1 cellular context compared by ENCODE assay signal in genomic region chr2:88691339-88692183, GRCh38.
TF ChIP-seq lines count a peak whose summit lies in the region.

RPIA (plus strand) TSS chr2:88691673; CDS start chr2:88691699, 26 bp downstream.

TF ChIP-seq in HepG2, 621 proteins besides CTCF, POLR2A, EP300 and RAD21 (continued from another document and continues in another):
- peak; percentile 95 for TF ChIP-seq POGK (CRISPR knock-in tag; conservative IDR thresholded peaks at IDR 0.05)
- no peak for TF ChIP-seq RARG (CRISPR knock-in tag; IDR thresholded peaks at IDR 0.05; ENCODE audit: low read depth)
- TF ChIP-seq ZBTB4 (CRISPR knock-in tag; IDR thresholded peaks at IDR 0.05; ENCODE audit: borderline replicate concordance): peak; percentile 91; the same call in 1 of the 2 replicates
- TF ChIP-seq ZNF430 (CRISPR knock-in tag; IDR thresholded peaks at IDR 0.05): peak; percentile 82
- no peak for TF ChIP-seq PBX3 (CRISPR knock-in tag; IDR thresholded peaks at IDR 0.05; ENCODE audit: borderline replicate concordance)
- no peak for TF ChIP-seq CENPX (CRISPR knock-in tag; IDR thresholded peaks at IDR 0.05)
- peak; percentile 19; the same call in 1 of the 2 replicates for TF ChIP-seq LRRFIP1 (CRISPR knock-in tag; conservative IDR thresholded peaks at IDR 0.05)
- no peak for TF ChIP-seq ZBTB40 (IDR thresholded peaks at IDR 0.05)
- peak; percentile 68 for TF ChIP-seq ZBTB40 (CRISPR knock-in tag; IDR thresholded peaks at IDR 0.05)
- TF ChIP-seq CAMTA2 (CRISPR knock-in tag; IDR thresholded peaks at IDR 0.05; ENCODE audit: borderline replicate concordance): no peak; the same call in 1 of the 2 replicates
- TF ChIP-seq ZNF782 (CRISPR knock-in tag; IDR thresholded peaks at IDR 0.05; ENCODE audit: borderline replicate concordance): peak; percentile 73
- TF ChIP-seq FOXJ3 (CRISPR knock-in tag; IDR thresholded peaks at IDR 0.05; ENCODE audit: borderline replicate concordance): 0 out of 2 replicates have a peak, but pooled peaks have one; percentile 39
- TF ChIP-seq KLF16 (CRISPR knock-in tag; IDR thresholded peaks at IDR 0.05): peak; percentile 89 to 94; a peak in 3 of 4 replicates
- peak; percentile 80; the same call in 1 of the 2 replicates for TF ChIP-seq ZSCAN29 (CRISPR knock-in tag; conservative IDR thresholded peaks at IDR 0.05)
- TF ChIP-seq KMT2B (CRISPR knock-in tag; IDR thresholded peaks at IDR 0.05): peak; percentile 98
- TF ChIP-seq SIX4 (CRISPR knock-in tag; IDR thresholded peaks at IDR 0.05): no peak
- TF ChIP-seq ZNF563 (CRISPR knock-in tag; IDR thresholded peaks at IDR 0.05): peak; percentile 58
- TF ChIP-seq TOE1 (CRISPR knock-in tag; IDR thresholded peaks at IDR 0.05): no peak
- peak; percentile 97 for TF ChIP-seq XRCC5 (optimal IDR thresholded peaks at IDR 0.05; ENCODE audit: low read length)
- peak; percentile 92; the same call in 1 of the 2 replicates for TF ChIP-seq NFE2L1 (CRISPR knock-in tag; IDR thresholded peaks at IDR 0.05; ENCODE audit: borderline replicate concordance)
- TF ChIP-seq ATF5 (CRISPR knock-in tag; IDR thresholded peaks at IDR 0.05; ENCODE audit: low read depth): peak; percentile 91; the same call in 1 of the 2 replicates
- TF ChIP-seq THAP8 (CRISPR knock-in tag; IDR thresholded peaks at IDR 0.05; ENCODE audit: borderline replicate concordance): peak; percentile 98
- peak; percentile 84 for TF ChIP-seq PHF21A (CRISPR knock-in tag; IDR thresholded peaks at IDR 0.05)
- no peak for TF ChIP-seq BRD4 (CRISPR knock-in tag; IDR thresholded peaks at IDR 0.05)
- peak; percentile 82 for TF ChIP-seq MEIS1 (CRISPR knock-in tag; IDR thresholded peaks at IDR 0.05; ENCODE audit: borderline replicate concordance)
- peak; percentile 47; the same call in 1 of the 2 replicates for TF ChIP-seq ZNF556 (CRISPR knock-in tag; IDR thresholded peaks at IDR 0.05; ENCODE audit: borderline replicate concordance)
- peak; percentile 73; the same call in 1 of the 2 replicates for TF ChIP-seq ZBTB26 (CRISPR knock-in tag; IDR thresholded peaks at IDR 0.05; ENCODE audit: borderline replicate concordance)
- no peak for TF ChIP-seq HDAC6 (IDR thresholded peaks at IDR 0.05; ENCODE audit: low read depth, low read length)
- peak; percentile 87 for TF ChIP-seq ZNF878 (CRISPR knock-in tag; IDR thresholded peaks at IDR 0.05)
- no peak; the same call in 1 of the 2 replicates for TF ChIP-seq ZNF652 (CRISPR knock-in tag; IDR thresholded peaks at IDR 0.05; ENCODE audit: borderline replicate concordance, low read depth)
- no peak for TF ChIP-seq ZNF207 (IDR thresholded peaks at IDR 0.05; ENCODE audit: borderline replicate concordance)
- no peak for TF ChIP-seq SNRNP70 (IDR thresholded peaks at IDR 0.05; ENCODE audit: low read depth, low read length)
- peak; percentile 4 for TF ChIP-seq ZNF121 (CRISPR knock-in tag; IDR thresholded peaks at IDR 0.05)
- peak; percentile 96; the same call in 1 of the 2 replicates for TF ChIP-seq YEATS2 (CRISPR knock-in tag; IDR thresholded peaks at IDR 0.05; ENCODE audit: borderline replicate concordance)
- peak; percentile 79; the same call in 1 of the 2 replicates for TF ChIP-seq ZNF83 (CRISPR knock-in tag; IDR thresholded peaks at IDR 0.05; ENCODE audit: borderline replicate concordance)
- TF ChIP-seq ZNF432 (CRISPR knock-in tag; IDR thresholded peaks at IDR 0.05; ENCODE audit: borderline replicate concordance): no peak
- TF ChIP-seq TOPORS (CRISPR knock-in tag; IDR thresholded peaks at IDR 0.05): peak; percentile 84
- TF ChIP-seq TBX2 (CRISPR knock-in tag; IDR thresholded peaks at IDR 0.05; ENCODE audit: borderline replicate concordance): peak; percentile 87; the same call in 1 of the 2 replicates
- 0 out of 2 replicates have a peak, but pooled peaks have one; percentile 46 for TF ChIP-seq RFX5 (IDR thresholded peaks at IDR 0.05; ENCODE audit: low read depth, low read length)
- TF ChIP-seq TARDBP (CRISPR knock-in tag; IDR thresholded peaks at IDR 0.05): peak; percentile 89
